8 cellular contexts compared by ENCODE assay signal in the genomic region with DNA sequence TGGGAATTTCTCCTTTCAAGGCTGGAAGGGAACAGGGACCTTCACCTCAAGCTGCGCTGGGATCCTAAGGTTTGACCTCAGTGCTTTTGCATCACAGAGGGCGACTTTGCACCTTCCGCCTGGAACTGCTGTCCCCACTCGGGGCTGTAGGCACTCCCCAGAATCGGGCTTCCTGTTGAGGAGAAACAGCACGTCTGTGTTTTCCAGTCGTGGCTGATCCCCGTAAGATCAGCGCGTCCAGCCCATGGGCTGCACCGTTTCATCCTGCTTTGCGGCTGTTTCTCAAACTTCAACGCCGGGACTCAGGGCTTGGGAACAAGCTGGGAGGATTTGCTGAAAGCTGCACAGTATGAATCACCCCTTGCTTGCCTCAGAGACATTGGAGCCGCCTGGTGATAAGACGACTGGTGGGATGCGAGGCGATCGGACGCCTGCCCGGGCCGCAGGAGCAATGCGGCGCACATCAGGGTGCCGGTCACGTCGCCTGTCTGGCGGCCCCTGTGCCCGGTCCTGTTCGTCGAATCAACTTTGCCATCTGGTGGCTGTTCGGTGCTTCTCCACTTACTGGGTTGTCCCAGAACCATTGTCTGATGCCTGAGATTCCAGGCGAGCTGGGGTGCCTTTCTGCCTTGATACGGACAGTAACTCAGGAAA.
DNase-seq lines count a peak whose midpoint lies in the region; ATAC-seq and TF ChIP-seq lines count a peak whose summit lies in the region.

No MANE protein-coding gene starts in this region.

- TF ChIP-seq CTCF in AG09319 (IDR thresholded peaks at IDR 0.05; ENCODE audit: low read depth, low read length): peak; percentile 54
- no peak for TF ChIP-seq CTCF in foreskin fibroblast (IDR thresholded peaks at IDR 0.05; ENCODE audit: low read depth, low read length)

- DNase-seq in AG09319 (ENCODE audit: extremely low read depth, low read depth) (peak; percentile 22), NCI-H524 treated with DMSO at 0.1 percent for 48 hours (lab: John Stamatoyannopoulos, UW) (peak; percentile 76), foreskin fibroblast (peak; percentile 60 to 72), non-pigmented ciliary epithelial cell (ENCODE audit: low read depth) (peak; percentile 62)
- DNase-seq in stimulated activated CD4-positive, alpha-beta T cell treated with anti-CD3 and anti-CD28 coated beads, Interleukin-4, amount 100 ng/mL, for 1 hour: no peak
- no peak for DNase-seq in stimulated activated naive CD8-positive, alpha-beta T cell treated with anti-CD3 and anti-CD28 coated beads, Interleukin-15, amount 100 ng/mL, for 72 hours
- no peak for DNase-seq in activated naive CD4-positive, alpha-beta T cell (lab: John Stamatoyannopoulos, UW)

- H3K9me3 Mint-ChIP-seq in stimulated activated naive CD8-positive, alpha-beta T cell treated with anti-CD3 and anti-CD28 coated beads, Interleukin-15, amount 100 ng/mL, for 72 hours: peaks cover 0 to 7% of the 10 kb centered on the region in 2 donors

- peaks cover 7% of the 10 kb centered on the region for H3K4me1 Mint-ChIP-seq in stimulated activated naive CD8-positive, alpha-beta T cell treated with anti-CD3 and anti-CD28 coated beads, Interleukin-15, amount 100 ng/mL, for 72 hours

- H3K27me3 Mint-ChIP-seq in stimulated activated naive CD8-positive, alpha-beta T cell treated with anti-CD3 and anti-CD28 coated beads, Interleukin-15, amount 100 ng/mL, for 72 hours: peaks cover 63% of the 10 kb centered on the region

- no peak overlapping the region for H3K27ac Mint-ChIP-seq in stimulated activated naive CD8-positive, alpha-beta T cell treated with anti-CD3 and anti-CD28 coated beads, Interleukin-15, amount 100 ng/mL, for 72 hours

- no peak overlapping the region for H3K4me3 Mint-ChIP-seq in stimulated activated naive CD8-positive, alpha-beta T cell treated with anti-CD3 and anti-CD28 coated beads, Interleukin-15, amount 100 ng/mL, for 72 hours

- peak overlapping the region in 1 of 2 donors; percentile 33 for H3K4me3 ChIP-seq in foreskin fibroblast (ENCODE audit: low read depth in 1 of 2, low read length in 2 of 2)

- no peak for ATAC-seq in stimulated activated naive CD8-positive, alpha-beta T cell treated with anti-CD3 and anti-CD28 coated beads, Interleukin-15, amount 100 ng/mL, for 72 hours
- no peak for ATAC-seq in GM21515 (IDR thresholded peaks at IDR 0.05; ENCODE audit: unreplicated experiment)

Comparison
In these comparisons a context has a peak if more than half of its experiments do, and no peak if none do; other contexts are left out.
1. DNase-seq: peak in AG09319 (single experiment), NCI-H524 treated with DMSO at 0.1 percent for 48 hours (single experiment), foreskin fibroblast (2 of 2) and non-pigmented ciliary epithelial cell (single experiment); none in stimulated activated CD4-positive, alpha-beta T cell treated with anti-CD3 and anti-CD28 coated beads, Interleukin-4, amount 100 ng/mL, for 1 hour (single experiment), stimulated activated naive CD8-positive, alpha-beta T cell treated with anti-CD3 and anti-CD28 coated beads, Interleukin-15, amount 100 ng/mL, for 72 hours (0 of 2) and activated naive CD4-positive, alpha-beta T cell (0 of 4).